10 cellular contexts compared by ENCODE assay signal in the genomic region with DNA sequence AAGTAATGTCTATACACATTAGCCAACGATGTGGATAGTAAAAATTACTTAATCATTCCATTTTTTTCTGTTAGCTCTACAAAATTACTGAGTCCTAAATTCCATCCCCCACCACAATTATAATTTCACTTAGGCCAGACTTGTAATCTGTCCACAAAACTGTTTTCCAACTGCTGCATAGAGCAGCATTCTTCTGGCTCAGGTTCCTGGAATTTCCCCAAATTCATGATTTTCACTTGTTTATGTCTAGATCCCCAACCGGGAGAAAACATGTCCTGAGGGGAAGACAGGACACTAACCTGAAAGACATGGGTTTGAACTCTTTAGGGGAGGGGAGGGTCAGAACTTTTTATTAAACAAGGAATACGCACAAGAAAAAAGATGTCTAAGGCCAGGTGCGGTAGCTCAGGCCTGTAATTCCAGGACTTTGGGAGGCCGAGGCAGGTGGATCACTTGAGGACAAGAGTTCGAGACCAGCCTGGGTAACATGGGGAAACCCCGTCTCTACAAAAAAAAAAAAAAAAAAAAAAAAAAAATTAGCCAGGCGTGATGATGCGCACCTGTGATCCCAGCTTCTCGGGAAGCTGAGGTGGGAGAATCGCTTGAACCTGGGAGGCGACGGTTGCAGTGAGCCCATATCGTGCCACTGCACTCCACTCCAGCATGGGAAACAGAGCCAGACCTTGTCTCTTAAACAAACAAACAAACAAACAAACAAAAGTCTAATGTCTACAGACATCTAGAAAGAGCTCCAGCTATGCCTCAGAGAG. TPM values are rescaled to one million over a fixed set of nuclear protein-coding genes. Genes with fewer than 3 reads are reported as not detected.
DNase-seq lines count a peak whose midpoint lies in the region; ATAC-seq and TF ChIP-seq lines count a peak whose summit lies in the region.
"Had no signal": no experiment of that assay in that cellular context is flagged by ENCODE, and none has a peak within 500 bp of the region (broad histone marks: within the 10 kb centered on the region; RNA-seq: fewer than 3 reads in every experiment).

No MANE protein-coding gene starts in this region.

- TF ChIP-seq EP300 in sigmoid colon (IDR thresholded peaks at IDR 0.05) = no peak

- no peak for TF ChIP-seq POLR2A in sigmoid colon (IDR thresholded peaks at IDR 0.05)

- H3K27ac Mint-ChIP-seq in neural crest cell (ENCODE audit: unreplicated experiment) = no peak overlapping the region

- in situ Hi-C loops in Caki2 (cut with HindIII; ENCODE audit: low pct_unique_long_range_greater_than_20kb, low sequenced_read_pairs) = no loop called here

- H3K9me2 ChIP-seq in Loucy (replicated peaks; ENCODE audit: low read depth, low read length) = no peaks in the 10 kb centered on the region

- H3K27me3 Mint-ChIP-seq in neural crest cell (ENCODE audit: low read depth) = peaks cover 4% of the 10 kb centered on the region

- H3K9me3 Mint-ChIP-seq in neural crest cell = peaks cover 5% of the 10 kb centered on the region

- no peaks in the 10 kb centered on the region for H3K36me3 ChIP-seq in Loucy (ENCODE audit: insufficient read depth, low read length)
- no peaks in the 10 kb centered on the region for H3K36me3 ChIP-seq in sigmoid colon

- no peak for TF ChIP-seq CTCF in Loucy (conservative IDR thresholded peaks at IDR 0.05; ENCODE audit: low read length)
- TF ChIP-seq CTCF in coronary artery (IDR thresholded peaks at IDR 0.05) = no peak
- no peak for TF ChIP-seq CTCF in neural crest cell (conservative IDR thresholded peaks at IDR 0.05)
- TF ChIP-seq CTCF in sigmoid colon (IDR thresholded peaks at IDR 0.05) = no peak

- H3F3A ChIP-seq in Loucy (ENCODE audit: low read depth) = 0 out of 2 replicates have a peak, but pooled peaks cover 2% of the 10 kb centered on the region

- peak overlapping the region; percentile 93 for H3K4me3 Mint-ChIP-seq in neural crest cell

- peaks cover 65% of the 10 kb centered on the region for H3K79me2 ChIP-seq in Loucy (ENCODE audit: insufficient read depth, low read length)

- intact Hi-C loops in sigmoid colon (cut with DNase I) = loop anchor here (2.0 kb wide), 1 partner anchor 113 kb away; no protein-coding TSS in a partner anchor

- 89 to 92% methylated on average over 14 of the region's 14 CpGs for WGBS in sigmoid colon, 2 donors

- no peaks in the 10 kb centered on the region for H3K9me3 ChIP-seq in Loucy (ENCODE audit: insufficient read depth, low read depth, low read length)
- no peaks in the 10 kb centered on the region for H3K9me3 ChIP-seq in sigmoid colon

- peak; percentile 32 for DNase-seq in Caki2 (ENCODE audit: low read depth)
- no peak for DNase-seq in coronary artery (ENCODE audit: low spot score)
- no peak for DNase-seq in neural crest cell (ENCODE audit: low read depth, low spot score)
- DNase-seq in hypothalamus (lab: John Stamatoyannopoulos, UW) = no peak
- no peak for DNase-seq in sigmoid colon
- no peak for DNase-seq in middle frontal gyrus (ENCODE audit: extremely low spot score, low spot score)
- DNase-seq: NCI-H2081 had no signal

- no peak for ATAC-seq in GM19452 (IDR thresholded peaks at IDR 0.05; ENCODE audit: unreplicated experiment)

- H3K27ac ChIP-seq in coronary artery (no peak overlapping the region), sigmoid colon (peak overlapping the region in 2 of 4 donors; percentile 84)

- H3K4me3 ChIP-seq in Loucy (ENCODE audit: low read length, poor library complexity, severe bottlenecking) = peak overlapping the region; percentile 97
- peak overlapping the region; percentile 75 for H3K4me3 ChIP-seq in coronary artery
- H3K4me3 ChIP-seq in sigmoid colon = peak overlapping the region in 1 of 4 donors; percentile 81

- peaks cover 9% of the 10 kb centered on the region for H3K36me3 Mint-ChIP-seq in neural crest cell (ENCODE audit: low read depth)

- peak overlapping the region; percentile 98 for H3K4me2 ChIP-seq in Loucy (ENCODE audit: low read depth, low read length, poor library complexity, severe bottlenecking)

- H3K9ac ChIP-seq in Loucy (ENCODE audit: low read depth, low read length, poor library complexity, severe bottlenecking) = peak overlapping the region; percentile 96

- peaks cover 52% of the 10 kb centered on the region for H4K20me1 ChIP-seq in Loucy (ENCODE audit: insufficient read depth, low read length, poor library complexity, severe bottlenecking)

- H3K4me1 Mint-ChIP-seq in neural crest cell = peaks cover 38% of the 10 kb centered on the region

- H3K4me1 ChIP-seq in Loucy (ENCODE audit: insufficient read depth, low read length, poor library complexity, severe bottlenecking) (peaks cover 62% of the 10 kb centered on the region), sigmoid colon (peaks cover 0 to 27% (median 18%) of the 10 kb centered on the region in 4 donors)

- H3K27me3 ChIP-seq in Loucy (ENCODE audit: insufficient read depth, low read length, poor library complexity, severe bottlenecking) (no peaks in the 10 kb centered on the region), sigmoid colon (no peaks in the 10 kb centered on the region)

- H2AFZ ChIP-seq in Loucy (ENCODE audit: low read length) = no peak overlapping the region

RNA-seq across cellular contexts. Expression of a gene that starts 1.5 kb away (rescaled TPM):
- 221 and 246 TPM in 2 replicates for total RNA-seq in Caki2 (2014; rRNA removed; shearing (Covaris generic); ENCODE audit: low replicate concordance)
- total RNA-seq in neural crest cell (109 and 119 TPM in 2 replicates), sigmoid colon (100 to 1,000 TPM in 1 of 4 donors, 10 to 100 TPM in 3; 58.4 to 102 (median 82.0) TPM)
- polyA plus RNA-seq in sigmoid colon = 100 to 1,000 TPM; 191 to 476 (median 258) TPM

RNA-seq across cellular contexts. Expression of a gene that starts 26.8 kb away (rescaled TPM):
- total RNA-seq in Caki2 (2014; rRNA removed; shearing (Covaris generic); ENCODE audit: low replicate concordance) = 1.4 and 8.1 TPM in 2 replicates
- 0.25 TPM in 1 of 2 replicates, not detected in the other for total RNA-seq in neural crest cell
- 1 to 10 TPM; 2.2 to 6.4 (median 2.8) TPM for total RNA-seq in sigmoid colon
- 1 to 10 TPM in 1 of 3 donors, under 1 TPM in 1, not detected in 1; 0.52 to 2.4 TPM for polyA plus RNA-seq in sigmoid colon
- total RNA-seq: subcutaneous adipose tissue had no signal
